Comparison of ENCODE assay signal across 28 cellular contexts in genomic region chr19:45879971-45880370, GRCh38. TPM values are rescaled to one million over a fixed set of nuclear protein-coding genes. Genes with fewer than 3 reads are reported as not detected.
DNase-seq lines count a peak whose midpoint lies in the region; ATAC-seq, FAIRE-seq and TF ChIP-seq lines count a peak whose summit lies in the region.
"Had no signal": no experiment of that assay in that cellular context is flagged by ENCODE, and none has a peak within 500 bp of the region (broad histone marks: within the 10 kb centered on the region; RNA-seq: fewer than 3 reads in every experiment).

No MANE protein-coding gene starts in this region.

- H3K9me3 ChIP-seq in K562 (replicated peaks; ENCODE audit: control insufficient read depth, insufficient read depth, low read depth, low read length) = no peaks in the 10 kb centered on the region
- no peaks in the 10 kb centered on the region for H3K9me3 ChIP-seq in hepatocyte (ENCODE audit: low read depth)
- H3K9me3 ChIP-seq in mammary epithelial cell (replicated peaks; ENCODE audit: insufficient read depth, low read length) = no peaks in the 10 kb centered on the region
- H3K9me3 ChIP-seq: Caco-2, MG63 had no signal

- WGBS in K562 (ENCODE audit: insufficient coverage, low coverage, missing lambda C conversion rate) = 25% methylated on average over 2 of the region's 2 CpGs
- WGBS in hepatocyte (ENCODE audit: low lambda C conversion rate, missing lambda C conversion rate) = 75% methylated on average over 2 of the region's 2 CpGs
- 81% methylated on average over 2 of the region's 2 CpGs for WGBS in mammary epithelial cell (ENCODE audit: low coverage, missing lambda C conversion rate)

- H3K36me3 Mint-ChIP-seq in progenitor cell of endocrine pancreas (ENCODE audit: insufficient read depth) = peaks cover 2% of the 10 kb centered on the region

- no peak for TF ChIP-seq POLR2A in K562 (conservative IDR thresholded peaks at IDR 0.05)

- POLR2A ChIA-PET in K562 (lab: Yijun Ruan, JAX) = interaction anchor here (0.8 to 2.1 kb wide), 2 partner anchors 12 to 16 kb away, joined by 4 to 6 read pairs; partner anchors contain the start of genes FOXA3 and SYMPK

- H3K4me2 ChIP-seq in K562 (ENCODE audit: insufficient read depth, low read length) (no peak overlapping the region), hepatocyte (no peak overlapping the region), mammary epithelial cell (ENCODE audit: insufficient read depth, low read depth, low read length) (no peak overlapping the region)
- H3K4me2 ChIP-seq: PC-9 had no signal

- CTCF ChIA-PET in K562 (lab: Yijun Ruan, JAX; ENCODE audit: low intra/inter-chr PET ratio) = interaction anchor here (4.9 kb wide), 1 partner anchor 15 kb away, joined by 102 read pairs; the partner anchor contains the start of genes FOXA3 and SYMPK
- CTCF ChIA-PET in mammary epithelial cell (lab: Charles Lee; ENCODE audit: low non-redundant PET) = interaction anchor here (0.7 kb wide), 1 partner anchor 56 kb away, joined by 12 read pairs; no protein-coding TSS in a partner anchor

- peak; percentile 26 for FAIRE-seq in K562 (lab: Jason Lieb, UNC)
- FAIRE-seq: GM12878 had no signal

- peak overlapping the region; percentile 5 for H3K27ac Mint-ChIP-seq in progenitor cell of endocrine pancreas
- H3K27ac Mint-ChIP-seq: CD8-positive, alpha-beta T cell had no signal

- H4K20me1 ChIP-seq in K562 (replicated peaks; ENCODE audit: control insufficient read depth, insufficient read depth, low read length) (no peaks in the 10 kb centered on the region), hepatocyte (ENCODE audit: insufficient read depth, poor library complexity, severe bottlenecking) (peaks cover 15% of the 10 kb centered on the region), mammary epithelial cell (ENCODE audit: insufficient read depth, low read length) (no peaks in the 10 kb centered on the region)

- peaks cover 56 to 78% of the 10 kb centered on the region in 2 experiments for H3K4me1 ChIP-seq in K562 (replicated peaks in 1 of 2; ENCODE audit: control insufficient read depth in 2 of 2, insufficient read depth in 2 of 2, low read length in 2 of 2)
- H3K4me1 ChIP-seq in hepatocyte (ENCODE audit: insufficient read depth) = peaks cover 37% of the 10 kb centered on the region
- peaks cover 23% of the 10 kb centered on the region for H3K4me1 ChIP-seq in mammary epithelial cell (ENCODE audit: insufficient read depth, low read length)

- H3K4me3 ChIP-seq in H7 (ENCODE audit: insufficient read depth, low read depth, low read length) (no peak overlapping the region), K562 (no peak overlapping the region), hepatocyte (no peak overlapping the region), mammary epithelial cell (replicated peaks in 1 of 3; ENCODE audit: insufficient read depth in 1 of 3, low read depth in 2 of 3, low read length in 3 of 3) (no peak overlapping the region)
- H3K4me3 ChIP-seq: GM12878, MG63, PC-9 had no signal

- H3K79me2 ChIP-seq in K562 (ENCODE audit: control insufficient read depth, insufficient read depth, low read length) (peaks cover 18% of the 10 kb centered on the region), hepatocyte (peaks cover 15% of the 10 kb centered on the region), mammary epithelial cell (ENCODE audit: insufficient read depth, low read length) (peaks cover 14% of the 10 kb centered on the region)

- H3K27ac ChIP-seq in K562 (ENCODE audit: extremely low read depth, low read depth, low read length) = no peak overlapping the region
- H3K27ac ChIP-seq in hepatocyte = peak overlapping the region; percentile 96
- H3K27ac ChIP-seq in mammary epithelial cell (ENCODE audit: insufficient read depth, low read depth, low read length) = no peak overlapping the region
- H3K27ac ChIP-seq: PC-9 had no signal

- peak; percentile 7 for DNase-seq in H7
- DNase-seq in K562 (ENCODE audit: extremely low read depth in 1 of 4, low spot score in 3 of 4) = no peak
- no peak for DNase-seq in hepatocyte (ENCODE audit: low spot score)
- DNase-seq in progenitor cell of endocrine pancreas (ENCODE audit: low spot score, unreplicated experiment) = no peak
- no peak for DNase-seq in mammary epithelial cell
- DNase-seq in pons (ENCODE audit: low spot score) = no peak
- DNase-seq in NCI-H345 (lab: John Stamatoyannopoulos, UW) = no peak
- DNase-seq: C1 segment of cervical spinal cord; Caco-2; CD8-positive, alpha-beta T cell; GDM1; GOT3; KBM-7; MG63; NCI-H1105 treated with DMSO at 0.1 percent for 48 hours; NCI-H146; NCI-H2029; NCI-H446 treated with DMSO at 0.1 percent for 48 hours; NCI-H526; PC-9; Right ventricle myocardium superior; RPMI8226 had no signal

- no peaks in the 10 kb centered on the region for H3K27me3 ChIP-seq in H7 (ENCODE audit: control insufficient read depth, insufficient read depth, low read length)
- H3K27me3 ChIP-seq in K562 (ENCODE audit: control insufficient read depth in 2 of 2, insufficient read depth in 2 of 2, low read length in 2 of 2) = no peaks in the 10 kb centered on the region
- H3K27me3 ChIP-seq in hepatocyte = no peaks in the 10 kb centered on the region
- no peaks in the 10 kb centered on the region for H3K27me3 ChIP-seq in mammary epithelial cell (ENCODE audit: insufficient read depth, low read length)
- H3K27me3 ChIP-seq: MG63 had no signal

- intact Hi-C loops in K562 (cut with micrococcal nuclease) (no loop called here), mammary epithelial cell (cut with micrococcal nuclease) (loop anchor here (10.0 kb wide), 1 partner anchor 195 kb away; no protein-coding TSS in a partner anchor)

- no peak overlapping the region for H3K4me3 Mint-ChIP-seq in progenitor cell of endocrine pancreas (ENCODE audit: low read depth)
- H3K4me3 Mint-ChIP-seq: CD8-positive, alpha-beta T cell had no signal

- TF ChIP-seq RAD21 in K562 (CRISPR knock-in tag; conservative IDR thresholded peaks at IDR 0.05 in 1 of 2, IDR thresholded peaks at IDR 0.05 in 1 of 2) = no peak

- H2AFZ ChIP-seq in K562 (ENCODE audit: low read depth, low read length) (no peak overlapping the region), hepatocyte (no peak overlapping the region), mammary epithelial cell (ENCODE audit: low read depth, low read length) (no peak overlapping the region)
- H2AFZ ChIP-seq: PC-9 had no signal

- no peaks in the 10 kb centered on the region for H3K9me1 ChIP-seq in K562 (ENCODE audit: control insufficient read depth, insufficient read depth, low read length)

- no peaks in the 10 kb centered on the region for H3K27me3 Mint-ChIP-seq in progenitor cell of endocrine pancreas

- no peak overlapping the region; a peak in 1 of 4 replicates for H3K9ac ChIP-seq in K562 (ENCODE audit: insufficient read depth in 1 of 2, low read depth in 2 of 2, low read length in 2 of 2)
- H3K9ac ChIP-seq in mammary epithelial cell (ENCODE audit: insufficient read depth, low read length) = no peak overlapping the region

- ATAC-seq in K562 = no peak
- ATAC-seq: CD8-positive, alpha-beta T cell; GM12878; HCT116 had no signal

- no peaks in the 10 kb centered on the region for H3K9me2 ChIP-seq in hepatocyte (replicated peaks; ENCODE audit: insufficient read depth)

- BruUV-seq in K562 (replicated peaks; lab: Mats Ljungman, UMichigan) (no TSS peak), mammary epithelial cell (replicated peaks; lab: Mats Ljungman, UMichigan) (no TSS peak)

- in situ Hi-C loops in K562 (cut with MboI) (no loop called here), mammary epithelial cell (cut with MboI; ENCODE audit: low sequenced_read_pairs in 2 of 2) (no loop called here)

- no peak for TF ChIP-seq EP300 in K562 (IDR thresholded peaks at IDR 0.05; ENCODE audit: low read length)

- H3K9me3 Mint-ChIP-seq in progenitor cell of endocrine pancreas (ENCODE audit: low read depth) = no peaks in the 10 kb centered on the region
- H3K9me3 Mint-ChIP-seq: CD8-positive, alpha-beta T cell had no signal

- no peak for TF ChIP-seq CTCF in K562 (IDR thresholded peaks at IDR 0.05 in 2 of 3, conservative IDR thresholded peaks at IDR 0.05 in 1 of 3; ENCODE audit: insufficient read depth in 2 of 3, low read depth in 1 of 3, low read length in 3 of 3)
- no peak for TF ChIP-seq CTCF in hepatocyte (IDR thresholded peaks at IDR 0.05; ENCODE audit: poor library complexity)
- TF ChIP-seq CTCF in progenitor cell of endocrine pancreas (IDR thresholded peaks at IDR 0.05; ENCODE audit: unreplicated experiment) = no peak
- TF ChIP-seq CTCF in mammary epithelial cell (conservative IDR thresholded peaks at IDR 0.05 in 1 of 2, IDR thresholded peaks at IDR 0.05 in 1 of 2; ENCODE audit: extremely low read depth in 1 of 2, insufficient read depth in 1 of 2, low read depth in 1 of 2, low read length in 2 of 2) = no peak

- H3K4me1 Mint-ChIP-seq in progenitor cell of endocrine pancreas (ENCODE audit: low read depth) = peaks cover 61% of the 10 kb centered on the region

- H3K36me3 ChIP-seq in H7 (replicated peaks; ENCODE audit: control insufficient read depth, insufficient read depth, low read length) = no peaks in the 10 kb centered on the region
- H3K36me3 ChIP-seq in K562 (ENCODE audit: control insufficient read depth, insufficient read depth, low read length) = peaks cover 13% of the 10 kb centered on the region; the same call in 1 of the 3 replicates
- H3K36me3 ChIP-seq in hepatocyte (replicated peaks; ENCODE audit: insufficient read depth, low read depth) = no peaks in the 10 kb centered on the region
- no peaks in the 10 kb centered on the region for H3K36me3 ChIP-seq in mammary epithelial cell (ENCODE audit: insufficient read depth, low read length)

- dilution Hi-C loops in mammary epithelial cell (cut with HindIII; ENCODE audit: low sequenced_read_pairs) = no loop called here

RNA-seq across cellular contexts. Expression of gene IRF2BP1, which starts 6.0 kb away (rescaled TPM):
- total RNA-seq in H7 (2014; rRNA removed; shearing (Covaris generic)) = 45.2 and 45.7 TPM in 2 replicates
- 2.2 and 10.2 TPM in 2 replicates for total RNA-seq in K562 (2011; cell fraction: chromatin; rRNA removed; ENCODE audit: low replicate concordance)
- total RNA-seq in K562 (2011; cell fraction: nucleolus; rRNA removed) = 19.5 and 20.3 TPM in 2 replicates
- total RNA-seq in K562 (2011; cell fraction: nucleoplasm; rRNA removed) = 5.5 and 7.2 TPM in 2 replicates
- 32.2 and 38.8 TPM in 2 replicates for total RNA-seq in K562 (2014; rRNA removed)
- total RNA-seq in K562 (2014; rRNA removed; fragmentation: Illumina TruSeq; extraction: Trizol) = 2.6 and 2.8 TPM in 2 replicates
- total RNA-seq in K562 (2015; rRNA removed; fragmentation: Illumina TruSeq; extraction: Trizol) = 8.4 and 9.5 TPM in 2 replicates
- total RNA-seq in K562 (2021) = 35.0 and 35.9 TPM in 2 replicates
- polyA plus RNA-seq in K562 (2011; rRNA removed) = 3.2 and 5.0 TPM in 2 replicates
- 4.7 and 20.7 TPM in 2 replicates for polyA plus RNA-seq in K562 (2011; cell fraction: cytosol; rRNA removed)
- 5.6 and 10.1 TPM in 2 replicates for polyA plus RNA-seq in K562 (2011; cell fraction: nucleus; rRNA removed)
- polyA plus RNA-seq in K562 (2012) = 14.9 and 16.5 TPM in 2 replicates
- polyA plus RNA-seq in K562 (2014; fragmentation: Illumina TruSeq; extraction: Trizol) = 3.5 and 8.6 TPM in 2 replicates
- polyA plus RNA-seq in K562 (2014; fragmentation: Nextera tagmentation; extraction: Ambion mirVana) = under 1 TPM; 0.61 to 0.62 TPM
- 14.3 and 18.8 TPM in 2 replicates for polyA plus RNA-seq in K562 (2014; rRNA removed)
- 2.2 and 3.4 TPM in 2 replicates for polyA minus RNA-seq in K562 (2011; rRNA and poly(A)+ RNA removed)
- polyA minus RNA-seq in K562 (2011; cell fraction: cytosol; rRNA and poly(A)+ RNA removed) = 12.9 and 19.5 TPM in 2 replicates
- polyA minus RNA-seq in K562 (2011; cell fraction: nucleus; rRNA and poly(A)+ RNA removed) = 12.3 and 15.7 TPM in 2 replicates
- total RNA-seq in hepatocyte = 23.8 and 25.2 TPM in 2 replicates
- polyA plus RNA-seq in hepatocyte = 11.5 and 15.8 TPM in 2 replicates
- 30.4 and 35.0 TPM in 2 replicates for total RNA-seq in progenitor cell of endocrine pancreas
- 10 to 100 TPM; 15.9 to 28.0 TPM for total RNA-seq in mammary epithelial cell
- 5.7 TPM for polyA plus RNA-seq in mammary epithelial cell
- polyA minus RNA-seq in mammary epithelial cell = 6.1 TPM

RNA-seq across cellular contexts. Expression of gene FOXA3, which starts 15.8 kb away (rescaled TPM):
- 13.4 and 15.1 TPM in 2 replicates for total RNA-seq in H7 (2014; rRNA removed; shearing (Covaris generic))
- 4.9 and 12.6 TPM in 2 replicates for total RNA-seq in K562 (2011; cell fraction: chromatin; rRNA removed; ENCODE audit: low replicate concordance)
- 8.7 and 8.8 TPM in 2 replicates for total RNA-seq in K562 (2011; cell fraction: nucleolus; rRNA removed)
- 7.4 and 7.8 TPM in 2 replicates for total RNA-seq in K562 (2011; cell fraction: nucleoplasm; rRNA removed)
- total RNA-seq in K562 (2014; rRNA removed) (5.5 and 8.9 TPM in 2 replicates), K562 (2014; rRNA removed; fragmentation: Illumina TruSeq; extraction: Trizol) (3.3 and 3.5 TPM in 2 replicates), K562 (2015; rRNA removed; fragmentation: Illumina TruSeq; extraction: Trizol) (3.2 and 3.5 TPM in 2 replicates), K562 (2021) (8.1 and 8.6 TPM in 2 replicates), hepatocyte (14.5 and 14.6 TPM in 2 replicates), progenitor cell of endocrine pancreas (23.5 and 25.4 TPM in 2 replicates), mammary epithelial cell (not detected)
- polyA plus RNA-seq in K562 (2011; rRNA removed) (10.7 and 15.5 TPM in 2 replicates), K562 (2014; fragmentation: Illumina TruSeq; extraction: Trizol) (4.7 and 6.1 TPM in 2 replicates), K562 (2014; fragmentation: Nextera tagmentation; extraction: Ambion mirVana) (1 to 10 TPM; 1.3 to 1.5 TPM), K562 (2014; rRNA removed) (5.0 and 6.7 TPM in 2 replicates), hepatocyte (16.7 and 18.6 TPM in 2 replicates), mammary epithelial cell (not detected)
- 19.1 and 21.5 TPM in 2 replicates for polyA plus RNA-seq in K562 (2011; cell fraction: cytosol; rRNA removed)
- polyA plus RNA-seq in K562 (2011; cell fraction: nucleus; rRNA removed) = 8.5 and 9.2 TPM in 2 replicates
- 5.3 and 6.6 TPM in 2 replicates for polyA plus RNA-seq in K562 (2012)
- 10.7 and 18.1 TPM in 2 replicates for polyA minus RNA-seq in K562 (2011; rRNA and poly(A)+ RNA removed)
- 4.2 and 7.2 TPM in 2 replicates for polyA minus RNA-seq in K562 (2011; cell fraction: cytosol; rRNA and poly(A)+ RNA removed)
- polyA minus RNA-seq in K562 (2011; cell fraction: nucleus; rRNA and poly(A)+ RNA removed) = 3.0 and 3.4 TPM in 2 replicates
- not detected for polyA minus RNA-seq in mammary epithelial cell
- total RNA-seq: A673; CD8-positive, alpha-beta T cell; LHCN-M2; PC-9; Right ventricle myocardium superior; SK-MEL-5 had no signal

RNA-seq across cellular contexts. Expression of gene SYMPK, which starts 17.0 kb away (rescaled TPM):
- 66.2 and 70.3 TPM in 2 replicates for total RNA-seq in H7 (2014; rRNA removed; shearing (Covaris generic))
- total RNA-seq in K562 (2011; cell fraction: chromatin; rRNA removed; ENCODE audit: low replicate concordance) = 281 and 416 TPM in 2 replicates
- total RNA-seq in K562 (2011; cell fraction: nucleolus; rRNA removed) = 171 and 172 TPM in 2 replicates
- 158 and 183 TPM in 2 replicates for total RNA-seq in K562 (2011; cell fraction: nucleoplasm; rRNA removed)
- 58.4 and 60.4 TPM in 2 replicates for total RNA-seq in K562 (2014; rRNA removed)
- total RNA-seq in K562 (2014; rRNA removed; fragmentation: Illumina TruSeq; extraction: Trizol) = 26.4 and 31.4 TPM in 2 replicates
- total RNA-seq in K562 (2015; rRNA removed; fragmentation: Illumina TruSeq; extraction: Trizol) = 38.7 and 40.9 TPM in 2 replicates
- 86.9 and 95.5 TPM in 2 replicates for total RNA-seq in K562 (2021)
- 80.3 and 101 TPM in 2 replicates for polyA plus RNA-seq in K562 (2011; rRNA removed)
- 76.7 and 115 TPM in 2 replicates for polyA plus RNA-seq in K562 (2011; cell fraction: cytosol; rRNA removed)
- 192 and 225 TPM in 2 replicates for polyA plus RNA-seq in K562 (2011; cell fraction: nucleus; rRNA removed)
- polyA plus RNA-seq in K562 (2012) = 73.1 and 85.2 TPM in 2 replicates
- polyA plus RNA-seq in K562 (2014; fragmentation: Illumina TruSeq; extraction: Trizol) = 79.4 and 82.9 TPM in 2 replicates
- under 1 TPM; 0.73 to 0.85 TPM for polyA plus RNA-seq in K562 (2014; fragmentation: Nextera tagmentation; extraction: Ambion mirVana)
- polyA plus RNA-seq in K562 (2014; rRNA removed) = 63.1 and 66.5 TPM in 2 replicates
- polyA minus RNA-seq in K562 (2011; rRNA and poly(A)+ RNA removed) = 96.1 and 136 TPM in 2 replicates
- polyA minus RNA-seq in K562 (2011; cell fraction: cytosol; rRNA and poly(A)+ RNA removed) = 80.5 and 91.6 TPM in 2 replicates
- 37.0 and 46.3 TPM in 2 replicates for polyA minus RNA-seq in K562 (2011; cell fraction: nucleus; rRNA and poly(A)+ RNA removed)
- total RNA-seq in hepatocyte = 33.8 and 41.6 TPM in 2 replicates
- 33.4 and 39.0 TPM in 2 replicates for polyA plus RNA-seq in hepatocyte
- 112 and 114 TPM in 2 replicates for total RNA-seq in progenitor cell of endocrine pancreas
- total RNA-seq in mammary epithelial cell = 10 to 100 TPM; 32.3 to 81.6 TPM
- polyA plus RNA-seq in mammary epithelial cell = 56.2 TPM
- 163 TPM for polyA minus RNA-seq in mammary epithelial cell

RNA-seq across cellular contexts. Expression of gene MYPOP, which starts 22.4 kb away (rescaled TPM):
- total RNA-seq in H7 (2014; rRNA removed; shearing (Covaris generic)) = 2.8 and 2.9 TPM in 2 replicates
- 2.2 and 5.3 TPM in 2 replicates for total RNA-seq in K562 (2011; cell fraction: chromatin; rRNA removed; ENCODE audit: low replicate concordance)
- total RNA-seq in K562 (2011; cell fraction: nucleolus; rRNA removed) = 3.0 and 3.4 TPM in 2 replicates
- total RNA-seq in K562 (2011; cell fraction: nucleoplasm; rRNA removed) = 3.4 and 4.7 TPM in 2 replicates
- total RNA-seq in K562 (2014; rRNA removed) (2.6 and 2.8 TPM in 2 replicates), K562 (2014; rRNA removed; fragmentation: Illumina TruSeq; extraction: Trizol) (0.61 and 0.80 TPM in 2 replicates), K562 (2015; rRNA removed; fragmentation: Illumina TruSeq; extraction: Trizol) (1.0 and 1.6 TPM in 2 replicates), K562 (2021) (7.4 and 7.6 TPM in 2 replicates), hepatocyte (2.4 and 3.5 TPM in 2 replicates), progenitor cell of endocrine pancreas (11.1 and 11.8 TPM in 2 replicates), mammary epithelial cell (1 to 10 TPM; 1.8 to 8.9 TPM)
- polyA plus RNA-seq in K562 (2011; rRNA removed) (0.72 and 1.3 TPM in 2 replicates), K562 (2014; fragmentation: Illumina TruSeq; extraction: Trizol) (1.7 and 1.9 TPM in 2 replicates), K562 (2014; fragmentation: Nextera tagmentation; extraction: Ambion mirVana) (under 1 TPM; 0.32 to 0.34 TPM), K562 (2014; rRNA removed) (2.4 and 4.9 TPM in 2 replicates), hepatocyte (2.5 and 3.1 TPM in 2 replicates), mammary epithelial cell (1.4 TPM)
- polyA plus RNA-seq in K562 (2011; cell fraction: cytosol; rRNA removed) = 1.5 and 2.2 TPM in 2 replicates
- polyA plus RNA-seq in K562 (2011; cell fraction: nucleus; rRNA removed) = 2.9 and 5.2 TPM in 2 replicates
- 3.1 and 4.0 TPM in 2 replicates for polyA plus RNA-seq in K562 (2012)
- polyA minus RNA-seq in K562 (2011; rRNA and poly(A)+ RNA removed) = 0.28 and 0.33 TPM in 2 replicates
- polyA minus RNA-seq in K562 (2011; cell fraction: cytosol; rRNA and poly(A)+ RNA removed) = 1.9 and 2.3 TPM in 2 replicates
- 0.94 and 1.3 TPM in 2 replicates for polyA minus RNA-seq in K562 (2011; cell fraction: nucleus; rRNA and poly(A)+ RNA removed)
- 1.8 TPM for polyA minus RNA-seq in mammary epithelial cell

RNA-seq across cellular contexts. Expression of gene NANOS2, which starts 34.6 kb away (rescaled TPM):
- total RNA-seq in H7 (2014; rRNA removed; shearing (Covaris generic)) = not detected in 2 replicates
- not detected in 2 replicates for total RNA-seq in K562 (2011; cell fraction: chromatin; rRNA removed; ENCODE audit: low replicate concordance)
- total RNA-seq in K562 (2011; cell fraction: nucleolus; rRNA removed) = not detected in 2 replicates
- total RNA-seq in K562 (2011; cell fraction: nucleoplasm; rRNA removed) = not detected in 2 replicates
- total RNA-seq in K562 (2014; rRNA removed) (0.08 TPM in 1 of 2 replicates, not detected in the other), K562 (2014; rRNA removed; fragmentation: Illumina TruSeq; extraction: Trizol) (not detected in 2 replicates), K562 (2015; rRNA removed; fragmentation: Illumina TruSeq; extraction: Trizol) (not detected in 2 replicates), K562 (2021) (not detected in 2 replicates), hepatocyte (not detected in 2 replicates), progenitor cell of endocrine pancreas (not detected in 2 replicates), mammary epithelial cell (not detected)
- polyA plus RNA-seq in K562 (2011; rRNA removed) (not detected in 2 replicates), K562 (2014; fragmentation: Illumina TruSeq; extraction: Trizol) (not detected in 2 replicates), K562 (2014; fragmentation: Nextera tagmentation; extraction: Ambion mirVana) (not detected), K562 (2014; rRNA removed) (not detected in 2 replicates), hepatocyte (not detected in 2 replicates), mammary epithelial cell (not detected)
- not detected in 2 replicates for polyA plus RNA-seq in K562 (2011; cell fraction: cytosol; rRNA removed)
- polyA plus RNA-seq in K562 (2011; cell fraction: nucleus; rRNA removed) = not detected in 2 replicates
- polyA plus RNA-seq in K562 (2012) = not detected in 2 replicates
- not detected in 2 replicates for polyA minus RNA-seq in K562 (2011; rRNA and poly(A)+ RNA removed)
- polyA minus RNA-seq in K562 (2011; cell fraction: cytosol; rRNA and poly(A)+ RNA removed) = not detected in 2 replicates
- not detected in 2 replicates for polyA minus RNA-seq in K562 (2011; cell fraction: nucleus; rRNA and poly(A)+ RNA removed)
- polyA minus RNA-seq in mammary epithelial cell = not detected
- total RNA-seq: A673; Caco-2; CD8-positive, alpha-beta T cell; GM12878; HT1080; LHCN-M2; PC-9; Right ventricle myocardium superior; SK-MEL-5 had no signal
- polyA plus RNA-seq: GM12878 had no signal

Comparison
In these comparisons a context has a peak if more than half of its experiments do, and no peak if none do; other contexts are left out.
1. RNA of gene FOXA3, which starts 15.8 kb away (total RNA-seq): 23.5 to 25.4 TPM in progenitor cell of endocrine pancreas, 13.4 to 15.1 TPM in H7, 14.5 to 14.6 TPM in hepatocyte and 3.2 to 12.6 TPM in K562; not detected in mammary epithelial cell; every median in the first group is over 4 times any median in the second.